13 cellular contexts compared by ENCODE assay signal in genomic region chr2:60745761-60746160, GRCh38. TPM values are rescaled to one million over a fixed set of nuclear protein-coding genes. Genes with fewer than 3 reads are reported as not detected.
DNase-seq lines count a peak whose midpoint lies in the region; ATAC-seq and TF ChIP-seq lines count a peak whose summit lies in the region.
"Had no signal": no experiment of that assay in that cellular context is flagged by ENCODE, and none has a peak within 500 bp of the region (broad histone marks: within the 10 kb centered on the region; RNA-seq: fewer than 3 reads in every experiment).

No MANE protein-coding gene starts in this region.

- peak overlapping the region in 1 of 3 donors; percentile 42 for H3K4me3 Mint-ChIP-seq in T-cell
- peak overlapping the region; percentile 75 for H3K4me3 Mint-ChIP-seq in natural killer cell
- H3K4me3 Mint-ChIP-seq: endodermal cell had no signal

- H3K4me2 ChIP-seq in BLaER1 treated with 17β-estradiol and CSF1 and Interleukin-3, amounts not matched to agents 10 nM and 100 nM: peak overlapping the region; percentile 55 to 83 (median 74)

- DNase-seq in GDM1 (lab: John Stamatoyannopoulos, UW) (peak; percentile 67), T-cell (peak in 6 of 34 experiments; percentile 2 to 17 (median 7)), natural killer cell (no peak), cerebellar cortex (ENCODE audit: low spot score) (no peak)
- no peak for DNase-seq in stimulated activated naive CD4-positive, alpha-beta T cell (lab: John Stamatoyannopoulos, UW)
- DNase-seq: endodermal cell, foreskin melanocyte, NCI-H1092, NCI-H524 treated with DMSO at 0.1 percent for 48 hours had no signal

- H4K20me1 ChIP-seq in BLaER1 treated with 17β-estradiol and CSF1 and Interleukin-3, amounts not matched to agents 10 nM and 100 nM: no peaks in the 10 kb centered on the region

- TF ChIP-seq CTCF in natural killer cell (IDR thresholded peaks at IDR 0.05): no peak

- intact Hi-C loops in natural killer cell (cut with micrococcal nuclease): no loop called here

- H3K36me3 ChIP-seq in BLaER1 treated with 17β-estradiol and CSF1 and Interleukin-3, amounts not matched to agents 10 nM and 100 nM: no peaks in the 10 kb centered on the region

- peaks cover 9 to 22% (median 14%) of the 10 kb centered on the region in 10 experiments for H3K4me1 ChIP-seq in BLaER1 treated with 17β-estradiol and CSF1 and Interleukin-3, amounts not matched to agents 10 nM and 100 nM

- H3K27me3 ChIP-seq in BLaER1 treated with 17β-estradiol and CSF1 and Interleukin-3, amounts not matched to agents 10 nM and 100 nM: no peaks in the 10 kb centered on the region

- H3K9me3 Mint-ChIP-seq in T-cell: no peaks in the 10 kb centered on the region
- no peaks in the 10 kb centered on the region for H3K9me3 Mint-ChIP-seq in natural killer cell
- H3K9me3 Mint-ChIP-seq: activated T-helper 2 cell treated with anti-CD3 and anti-CD28 coated beads, Interferon-gamma antibody, Interleukin-2, Interleukin-4, amounts not matched to agents 10 μg/mL and 5 μg/mL and 100 μg/mL, durations not matched to agents 14 hours and 24 hours and 36 hours; endodermal cell had no signal

- no peak overlapping the region for H3K9ac ChIP-seq in BLaER1 treated with 17β-estradiol and CSF1 and Interleukin-3, amounts not matched to agents 10 nM and 100 nM

- POLR2A ChIA-PET in T-cell (lab: Charles Lee): no interaction called here

- H3K27ac Mint-ChIP-seq in T-cell: peak overlapping the region; percentile 10 to 55
- H3K27ac Mint-ChIP-seq in natural killer cell: peak overlapping the region; percentile 71 to 74
- H3K27ac Mint-ChIP-seq: activated T-helper 2 cell treated with anti-CD3 and anti-CD28 coated beads, Interferon-gamma antibody, Interleukin-2, Interleukin-4, amounts not matched to agents 10 μg/mL and 5 μg/mL and 100 μg/mL, durations not matched to agents 14 hours and 24 hours and 36 hours; endodermal cell had no signal

- no peaks in the 10 kb centered on the region for H3K9me3 ChIP-seq in BLaER1 treated with 17β-estradiol and CSF1 and Interleukin-3, amounts not matched to agents 10 nM and 100 nM (replicated peaks in 1 of 11)

- H3K4me1 Mint-ChIP-seq in T-cell: peaks cover 11 to 15% (median 13%) of the 10 kb centered on the region in 3 donors
- H3K4me1 Mint-ChIP-seq in natural killer cell: peaks cover 26 to 31% of the 10 kb centered on the region in 2 donors

- H3K27me3 Mint-ChIP-seq in T-cell (peaks cover 4% of the 10 kb centered on the region in 2 donors), natural killer cell (ENCODE audit: low read depth in 2 of 2) (no peaks in the 10 kb centered on the region)

- no peak overlapping the region for H3K4me3 ChIP-seq in BLaER1 treated with 17β-estradiol and CSF1 and Interleukin-3, amounts not matched to agents 10 nM and 100 nM

- CTCF ChIA-PET in T-cell (lab: Charles Lee): interaction anchor here in 1 of 2 donors (0.6 kb wide), 1 partner anchor 10 kb away, joined by 4 read pairs; the partner anchor contains the start of gene PAPOLG

- H3K36me3 Mint-ChIP-seq in T-cell (no peaks in the 10 kb centered on the region), natural killer cell (no peaks in the 10 kb centered on the region)

- peak overlapping the region in 5 of 11 experiments; percentile 9 to 54 (median 33); a peak in 9 of 22 replicates for H3K27ac ChIP-seq in BLaER1 treated with 17β-estradiol and CSF1 and Interleukin-3, amounts not matched to agents 10 nM and 100 nM
- H3K27ac ChIP-seq: HL-60 had no signal

- ATAC-seq in T-cell (replicated peaks in 1 of 4): peak; percentile 44 to 78 (median 62)
- peak; percentile 68 to 84 (median 69) for ATAC-seq in natural killer cell
- ATAC-seq in HG03439 (IDR thresholded peaks at IDR 0.05; ENCODE audit: unreplicated experiment): no peak

RNA-seq across cellular contexts. Expression of gene PAPOLG, which starts 10.3 kb away (rescaled TPM):
- total RNA-seq in T-cell (10 to 100 TPM; 20.6 to 34.8 (median 29.6) TPM), natural killer cell (10 to 100 TPM; 19.6 to 25.4 (median 19.8) TPM)
